Comparison of ENCODE assay signal across 11 cellular contexts in the genomic region with DNA sequence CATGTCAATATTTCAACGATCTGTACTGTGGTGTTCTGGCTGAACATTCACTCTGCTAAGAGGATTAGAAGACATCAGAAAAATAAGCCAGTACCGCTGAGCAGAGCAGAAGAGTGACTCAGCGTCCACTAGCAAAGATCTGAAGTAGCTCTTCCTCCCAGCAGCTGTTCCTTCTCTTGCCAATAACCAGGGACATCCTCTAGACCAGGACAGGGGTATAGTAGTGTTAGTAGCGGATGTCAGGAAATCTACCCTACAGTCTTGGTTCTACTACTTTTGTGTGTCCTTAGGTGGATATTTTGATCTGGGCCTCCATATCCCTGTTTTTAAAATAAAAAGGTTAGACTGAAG.
DNase-seq lines count a peak whose midpoint lies in the region; ATAC-seq and TF ChIP-seq lines count a peak whose summit lies in the region.
"Had no signal": no experiment of that assay in that cellular context is flagged by ENCODE, and none has a peak within 500 bp of the region (broad histone marks: within the 10 kb centered on the region; RNA-seq: fewer than 3 reads in every experiment).

No MANE protein-coding gene starts in this region.

- peak; percentile 60 for DNase-seq in AG08395 (ENCODE audit: low spot score)
- DNase-seq in HCT116 (ENCODE audit: low read depth, low spot score), result no peak
- peak; percentile 70 for DNase-seq in amniotic epithelial cell (ENCODE audit: low read depth)
- peak; percentile 33 for DNase-seq in kidney tubule cell (ENCODE audit: low spot score)
- no peak for DNase-seq in NCI-H345 (lab: John Stamatoyannopoulos, UW)
- no peak for DNase-seq in stimulated activated naive CD4-positive, alpha-beta T cell (lab: John Stamatoyannopoulos, UW)

- TF ChIP-seq RAD21 in HCT116 (IDR thresholded peaks at IDR 0.05; ENCODE audit: low read depth), result no peak

- no peaks in the 10 kb centered on the region for H3K36me3 ChIP-seq in HCT116 (ENCODE audit: control insufficient read depth in 1 of 2, insufficient read depth in 2 of 2, low read length in 2 of 2)

- H3K27me3 ChIP-seq in HCT116 (ENCODE audit: insufficient read depth, low read length), result no peaks in the 10 kb centered on the region

- no peaks in the 10 kb centered on the region for H4K20me1 ChIP-seq in HCT116 (ENCODE audit: insufficient read depth)

- no peak overlapping the region for H3K9ac ChIP-seq in HCT116 (ENCODE audit: low read length)
- H3K9ac ChIP-seq: KMS-11 had no signal

- no peak overlapping the region for H3K27ac ChIP-seq in HCT116 (ENCODE audit: low read depth, low read length)
- H3K27ac ChIP-seq: C4-2B, KMS-11 had no signal

- no peak for TF ChIP-seq POLR2A in HCT116 (IDR thresholded peaks at IDR 0.05; ENCODE audit: borderline replicate concordance, extremely low read depth, insufficient read depth, insufficient read length)

- ATAC-seq in HCT116 (peak; percentile 25; the same call in 1 of the 2 replicates), HG03196 (IDR thresholded peaks at IDR 0.05; ENCODE audit: unreplicated experiment) (no peak), GM18909 (IDR thresholded peaks at IDR 0.05; ENCODE audit: poor library complexity, unreplicated experiment) (no peak)

- H3K4me3 ChIP-seq in HCT116 (replicated peaks in 1 of 2; ENCODE audit: low read depth in 1 of 2, low read length in 2 of 2), result no peak overlapping the region
- H3K4me3 ChIP-seq: GM12878 had no signal

- H3K4me2 ChIP-seq in HCT116 (ENCODE audit: low read length), result peak overlapping the region; percentile 18; the same call in 1 of the 2 replicates
- H3K4me2 ChIP-seq: KMS-11 had no signal

- no peaks in the 10 kb centered on the region for H3K9me3 ChIP-seq in HCT116 (ENCODE audit: control insufficient read depth in 1 of 2, insufficient read depth in 1 of 2, low read depth in 1 of 2, low read length in 2 of 2)

- POLR2A ChIA-PET in HCT116 (lab: Charles Lee), result no interaction called here

- H2AFZ ChIP-seq in HCT116 (ENCODE audit: low read depth, low read length, poor library complexity, severe bottlenecking), result peak overlapping the region; percentile 52

- H3K79me2 ChIP-seq in HCT116 (ENCODE audit: insufficient read depth, low read length), result no peaks in the 10 kb centered on the region

- peaks cover 0 to 11% of the 10 kb centered on the region in 2 experiments; a peak in 2 of 4 replicates for H3K4me1 ChIP-seq in HCT116 (ENCODE audit: control insufficient read depth in 1 of 2, insufficient read depth in 2 of 2, low read length in 2 of 2)

- no TSS peak for BruUV-seq in HCT116 (replicated peaks; lab: Mats Ljungman, UMichigan)

- no peak for TF ChIP-seq CTCF in HCT116 (IDR thresholded peaks at IDR 0.05 in 2 of 3, conservative IDR thresholded peaks at IDR 0.05 in 1 of 3; ENCODE audit: borderline replicate concordance in 1 of 3, insufficient read depth in 1 of 3, low read depth in 2 of 3, low read length in 2 of 3)

- RAD21 ChIA-PET in HCT116 (lab: Charles Lee; ENCODE audit: low non-redundant PET in 1 of 2, low total read pairs in 2 of 2, uncharacterized antibody in 2 of 2, unreplicated experiment in 2 of 2), result no interaction called here

- H3K9me2 ChIP-seq in HCT116 (ENCODE audit: insufficient read depth), result no peaks in the 10 kb centered on the region

- CTCF ChIA-PET in HCT116 (lab: Charles Lee), result interaction anchor here (5.2 kb wide), 1 partner anchor 335 kb away, joined by 34 read pairs; no protein-coding TSS in a partner anchor

- intact Hi-C loops in HCT116 (cut with micrococcal nuclease), result no loop called here

TF ChIP-seq in HCT116, 20 proteins besides CTCF, POLR2A, EP300 and RAD21:
- TF ChIP-seq, protein P1, sequence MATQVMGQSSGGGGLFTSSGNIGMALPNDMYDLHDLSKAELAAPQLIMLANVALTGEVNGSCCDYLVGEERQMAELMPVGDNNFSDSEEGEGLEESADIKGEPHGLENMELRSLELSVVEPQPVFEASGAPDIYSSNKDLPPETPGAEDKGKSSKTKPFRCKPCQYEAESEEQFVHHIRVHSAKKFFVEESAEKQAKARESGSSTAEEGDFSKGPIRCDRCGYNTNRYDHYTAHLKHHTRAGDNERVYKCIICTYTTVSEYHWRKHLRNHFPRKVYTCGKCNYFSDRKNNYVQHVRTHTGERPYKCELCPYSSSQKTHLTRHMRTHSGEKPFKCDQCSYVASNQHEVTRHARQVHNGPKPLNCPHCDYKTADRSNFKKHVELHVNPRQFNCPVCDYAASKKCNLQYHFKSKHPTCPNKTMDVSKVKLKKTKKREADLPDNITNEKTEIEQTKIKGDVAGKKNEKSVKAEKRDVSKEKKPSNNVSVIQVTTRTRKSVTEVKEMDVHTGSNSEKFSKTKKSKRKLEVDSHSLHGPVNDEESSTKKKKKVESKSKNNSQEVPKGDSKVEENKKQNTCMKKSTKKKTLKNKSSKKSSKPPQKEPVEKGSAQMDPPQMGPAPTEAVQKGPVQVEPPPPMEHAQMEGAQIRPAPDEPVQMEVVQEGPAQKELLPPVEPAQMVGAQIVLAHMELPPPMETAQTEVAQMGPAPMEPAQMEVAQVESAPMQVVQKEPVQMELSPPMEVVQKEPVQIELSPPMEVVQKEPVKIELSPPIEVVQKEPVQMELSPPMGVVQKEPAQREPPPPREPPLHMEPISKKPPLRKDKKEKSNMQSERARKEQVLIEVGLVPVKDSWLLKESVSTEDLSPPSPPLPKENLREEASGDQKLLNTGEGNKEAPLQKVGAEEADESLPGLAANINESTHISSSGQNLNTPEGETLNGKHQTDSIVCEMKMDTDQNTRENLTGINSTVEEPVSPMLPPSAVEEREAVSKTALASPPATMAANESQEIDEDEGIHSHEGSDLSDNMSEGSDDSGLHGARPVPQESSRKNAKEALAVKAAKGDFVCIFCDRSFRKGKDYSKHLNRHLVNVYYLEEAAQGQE (IDR thresholded peaks at IDR 0.05; ENCODE audit: low read depth), result no peak
- TF ChIP-seq YY1 (IDR thresholded peaks at IDR 0.05; ENCODE audit: extremely low read depth, insufficient replicate concordance, low read depth, low read length), result no peak
- TF ChIP-seq EGR1 (IDR thresholded peaks at IDR 0.05; ENCODE audit: low read depth), result no peak
- TF ChIP-seq POLR2AphosphoS5 (IDR thresholded peaks at IDR 0.05; ENCODE audit: low read depth, low read length), result no peak
TF ChIP-seq in HCT116: peak in this region for 0.

Comparison
In these comparisons a context has a peak if more than half of its experiments do, and no peak if none do; other contexts are left out.
1. DNase-seq: peak in AG08395 (single experiment), amniotic epithelial cell (single experiment) and kidney tubule cell (single experiment); none in HCT116 (single experiment), NCI-H345 (single experiment) and stimulated activated naive CD4-positive, alpha-beta T cell (0 of 6).